1 cellular context compared by ENCODE assay signal in genomic region chr17:4479982-4480751, GRCh38.
TF ChIP-seq lines count a peak whose summit lies in the region.

No MANE protein-coding gene starts in this region.

TF ChIP-seq in H1, 55 proteins besides CTCF, POLR2A, EP300 and RAD21:
- TF ChIP-seq NRF1 (IDR thresholded peaks at IDR 0.05; ENCODE audit: low read depth, low read length) = no peak
- no peak for TF ChIP-seq CHD7 (IDR thresholded peaks at IDR 0.05; ENCODE audit: insufficient replicate concordance, low read length)
